Comparison of ENCODE assay signal across 23 cellular contexts in the genomic region with DNA sequence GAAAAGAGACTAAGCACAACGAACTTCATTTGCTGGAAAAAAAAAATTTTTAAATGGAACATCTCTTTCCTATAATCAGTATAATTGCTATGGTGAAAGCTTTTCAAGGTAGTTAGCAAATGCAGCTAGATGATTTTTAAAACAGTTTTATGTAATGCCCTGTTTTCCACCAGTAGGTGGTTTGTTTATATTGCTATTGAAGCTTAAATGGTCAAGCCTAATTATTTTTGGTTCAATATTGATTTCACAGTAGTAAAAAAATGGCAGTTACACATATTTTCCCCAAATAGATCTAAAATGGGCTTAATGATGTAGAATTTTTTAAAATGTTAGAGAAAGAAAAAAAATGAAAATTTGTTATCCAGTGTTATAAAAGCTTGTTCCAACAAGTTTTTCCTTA.
DNase-seq lines count a peak whose midpoint lies in the region; TF ChIP-seq lines count a peak whose summit lies in the region.
"Had no signal": no experiment of that assay in that cellular context is flagged by ENCODE, and none has a peak within 500 bp of the region (broad histone marks: within the 10 kb centered on the region; RNA-seq: fewer than 3 reads in every experiment).

No MANE protein-coding gene starts in this region.

- TF ChIP-seq CTCF in chondrocyte (IDR thresholded peaks at IDR 0.05) (peak; percentile 49), smooth muscle cell (IDR thresholded peaks at IDR 0.05; ENCODE audit: borderline replicate concordance, insufficient read depth, poor library complexity, severe bottlenecking) (peak; percentile 24)

- no peaks in the 10 kb centered on the region for H3F3A ChIP-seq in smooth muscle cell (ENCODE audit: low read depth)

- H4K20me1 ChIP-seq in smooth muscle cell (ENCODE audit: low read depth), result no peaks in the 10 kb centered on the region

- no peak overlapping the region for H3K4me3 Mint-ChIP-seq in chondrocyte (ENCODE audit: unreplicated experiment)
- H3K4me3 Mint-ChIP-seq: activated T-helper 17 cell treated with anti-CD3 and anti-CD28 coated beads, Interleukin-2, amount 50 U/mL, for 72 hours had no signal

- H3K27me3 ChIP-seq in smooth muscle cell (ENCODE audit: low read depth), result no peaks in the 10 kb centered on the region
- H3K27me3 ChIP-seq: gastroesophageal sphincter had no signal

- H3K79me2 ChIP-seq in smooth muscle cell (ENCODE audit: low read depth), result no peaks in the 10 kb centered on the region

- H3K9ac ChIP-seq in smooth muscle cell (ENCODE audit: low read depth), result no peak overlapping the region

- H3K9me3 ChIP-seq in smooth muscle cell (replicated peaks; ENCODE audit: low read depth), result no peaks in the 10 kb centered on the region
- H3K9me3 ChIP-seq: Caco-2, gastroesophageal sphincter, thoracic aorta had no signal

- DNase-seq in NCI-H1092 treated with DMSO at 0.1 percent for 48 hours (lab: John Stamatoyannopoulos, UW) (peak; percentile 59), NCI-H1092 (lab: John Stamatoyannopoulos, UW) (no peak), NCI-H1436 treated with DMSO at 0.1 percent for 48 hours (lab: John Stamatoyannopoulos, UW) (peak; percentile 40), chondrocyte (ENCODE audit: low spot score) (no peak), smooth muscle cell (lab: John Stamatoyannopoulos, UW; ENCODE audit: unreplicated experiment) (no peak), HuH-7.5 (ENCODE audit: low spot score) (no peak), AG08396 (ENCODE audit: low spot score) (no peak), ACHN (no peak)
- DNase-seq: activated CD4-positive, alpha-beta T cell treated with anti-CD3 and anti-CD28 coated beads, Interleukin-2, amount 50 U/mL, for 4 hours; activated CD8-positive, alpha-beta memory T cell treated with anti-CD3 and anti-CD28 coated beads, Interleukin-2, amount 50 U/mL, for 4 hours; Caco-2; effector memory CD4-positive, alpha-beta T cell; Kasumi-1; NCI-H1048; retina; stimulated activated CD4-positive, alpha-beta T cell treated with anti-CD3 and anti-CD28 coated beads, Interleukin-4, amount 100 ng/mL, for 1 hour; stimulated activated naive CD4-positive, alpha-beta T cell treated with Interleukin-2 at 50 U/mL for 16 hours; T-helper 2 cell had no signal

- in situ Hi-C loops in ACHN (cut with HindIII; ENCODE audit: low pct_ligation_motif_present, low pct_unique_long_range_greater_than_20kb, low sequenced_read_pairs), result no loop called here

- no peak overlapping the region for H3K4me3 ChIP-seq in smooth muscle cell
- H3K4me3 ChIP-seq: gastroesophageal sphincter, lung, thoracic aorta had no signal

- no peaks in the 10 kb centered on the region for H3K36me3 Mint-ChIP-seq in chondrocyte (ENCODE audit: low read depth)

- no peak overlapping the region for H2AFZ ChIP-seq in smooth muscle cell (ENCODE audit: low read depth)

- H3K4me1 Mint-ChIP-seq in chondrocyte (ENCODE audit: low read depth), result no peaks in the 10 kb centered on the region
- H3K4me1 Mint-ChIP-seq: activated T-helper 17 cell treated with anti-CD3 and anti-CD28 coated beads, Interleukin-2, amount 50 U/mL, for 72 hours had no signal

- no peaks in the 10 kb centered on the region for H3K36me3 ChIP-seq in smooth muscle cell (ENCODE audit: low read depth)
- H3K36me3 ChIP-seq: gastroesophageal sphincter, thoracic aorta had no signal

- no peak overlapping the region for H3K27ac Mint-ChIP-seq in chondrocyte (ENCODE audit: unreplicated experiment)
- H3K27ac Mint-ChIP-seq: activated T-helper 17 cell treated with anti-CD3 and anti-CD28 coated beads, Interleukin-2, amount 50 U/mL, for 72 hours had no signal

- peaks cover 4% of the 10 kb centered on the region for H3K27me3 Mint-ChIP-seq in chondrocyte (ENCODE audit: low read depth)
- H3K27me3 Mint-ChIP-seq: activated T-helper 17 cell treated with anti-CD3 and anti-CD28 coated beads, Interleukin-2, amount 50 U/mL, for 72 hours had no signal

- H3K4me1 ChIP-seq in smooth muscle cell (ENCODE audit: low read depth), result no peaks in the 10 kb centered on the region
- H3K4me1 ChIP-seq: Caco-2, gastroesophageal sphincter had no signal

- H3K4me2 ChIP-seq in smooth muscle cell, result no peak overlapping the region

- H3K27ac ChIP-seq in smooth muscle cell (ENCODE audit: low read depth), result no peak overlapping the region
- H3K27ac ChIP-seq: gastroesophageal sphincter, thoracic aorta, VCaP had no signal

- 66% methylated on average over 1 of the region's 1 CpG for WGBS in smooth muscle cell (ENCODE audit: low lambda C conversion rate)

- H3K9me3 Mint-ChIP-seq in chondrocyte (ENCODE audit: low read depth), result no peaks in the 10 kb centered on the region
- H3K9me3 Mint-ChIP-seq: activated T-helper 17 cell treated with anti-CD3 and anti-CD28 coated beads, Interleukin-2, amount 50 U/mL, for 72 hours had no signal

Comparison
In these comparisons a context has a peak if more than half of its experiments do, and no peak if none do; other contexts are left out.
1. DNase-seq: peak in NCI-H1092 treated with DMSO at 0.1 percent for 48 hours (single experiment) and NCI-H1436 treated with DMSO at 0.1 percent for 48 hours (single experiment); none in NCI-H1092 (single experiment), chondrocyte (single experiment), smooth muscle cell (single experiment), HuH-7.5 (single experiment), AG08396 (single experiment) and ACHN (single experiment).